In the genomic region with DNA sequence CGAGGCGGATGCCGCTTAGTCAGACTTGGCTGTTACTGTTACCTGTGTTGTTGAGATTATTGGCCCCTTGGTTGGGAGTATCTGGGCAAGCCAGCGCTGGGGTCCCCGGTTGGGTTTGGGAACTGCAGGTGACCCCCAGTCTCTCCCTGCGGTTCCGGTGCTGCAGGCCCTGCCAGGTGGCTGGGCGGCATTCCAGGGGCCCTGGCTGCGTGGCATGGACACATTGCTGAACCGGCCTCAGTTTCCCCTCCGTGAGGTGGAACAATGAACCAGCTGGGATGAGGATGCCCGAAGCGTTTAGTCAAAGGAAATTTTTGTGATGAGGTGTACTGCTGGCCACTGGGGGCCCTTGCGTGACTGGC, we compare ENCODE assay signal across 12 cellular contexts. TPM values are rescaled to one million over a fixed set of nuclear protein-coding genes. Genes with fewer than 3 reads are reported as not detected.
DNase-seq lines count a peak whose midpoint lies in the region; ATAC-seq, FAIRE-seq and TF ChIP-seq lines count a peak whose summit lies in the region.
"Had no signal": no experiment of that assay in that cellular context is flagged by ENCODE, and none has a peak within 500 bp of the region (broad histone marks: within the 10 kb centered on the region; RNA-seq: fewer than 3 reads in every experiment).

No MANE protein-coding gene starts in this region.

- peaks cover 16 to 23% of the 10 kb centered on the region in 2 donors for H3K4me1 Mint-ChIP-seq in effector memory CD8-positive, alpha-beta T cell (ENCODE audit: low read depth in 2 of 2)

- peak overlapping the region in 1 of 2 donors; percentile 59 for H3K4me3 Mint-ChIP-seq in effector memory CD8-positive, alpha-beta T cell

- H3K36me3 ChIP-seq in ES-I3 (ENCODE audit: insufficient read depth, low read length) (no peaks in the 10 kb centered on the region), RWPE2 (ENCODE audit: low read depth) (no peaks in the 10 kb centered on the region), esophagus squamous epithelium (no peaks in the 10 kb centered on the region), pancreas (no peaks in the 10 kb centered on the region), esophagus muscularis mucosa (no peaks in the 10 kb centered on the region)

- peak overlapping the region; percentile 58 for H3K4me3 ChIP-seq in RWPE2 (ENCODE audit: severe bottlenecking)
- H3K4me3 ChIP-seq in esophagus squamous epithelium = peak overlapping the region; percentile 20 to 55 (median 28)
- peak overlapping the region in 3 of 4 donors; percentile 13 to 39 (median 30) for H3K4me3 ChIP-seq in pancreas
- H3K4me3 ChIP-seq in esophagus muscularis mucosa = peak overlapping the region in 1 of 4 donors; percentile 40

- H3K27me3 ChIP-seq in RWPE2 (ENCODE audit: insufficient read depth, poor library complexity, severe bottlenecking) (no peaks in the 10 kb centered on the region), esophagus squamous epithelium (peaks cover 0 to 70% (median 13%) of the 10 kb centered on the region in 4 donors), pancreas (no peaks in the 10 kb centered on the region), esophagus muscularis mucosa (peaks cover 3 to 80% (median 25%) of the 10 kb centered on the region in 4 donors)

- ATAC-seq in RWPE2 (ENCODE audit: low read depth) = no peak; the same call in 2 of the 3 replicates
- no peak for ATAC-seq in pancreas
- no peak for ATAC-seq in effector memory CD8-positive, alpha-beta T cell (replicated peaks)
- no peak for ATAC-seq in omental fat pad (ENCODE audit: low FRiP score)

- TF ChIP-seq POLR2A in esophagus squamous epithelium (IDR thresholded peaks at IDR 0.05) = no peak
- TF ChIP-seq POLR2A in esophagus muscularis mucosa (IDR thresholded peaks at IDR 0.05; ENCODE audit: low read depth) = no peak

- H3K4me1 ChIP-seq in ES-I3 (ENCODE audit: insufficient read depth, low read length) (0 out of 2 replicates have a peak, but pooled peaks cover under 1% of the 10 kb centered on the region), RWPE2 (ENCODE audit: insufficient read depth, poor library complexity, severe bottlenecking) (peaks cover 31% of the 10 kb centered on the region), esophagus squamous epithelium (peaks cover 5 to 59% (median 39%) of the 10 kb centered on the region in 3 donors), pancreas (peaks cover 0 to 21% (median 14%) of the 10 kb centered on the region in 3 donors), esophagus muscularis mucosa (peaks cover 0 to 10% (median 7%) of the 10 kb centered on the region in 4 donors)

- no peaks in the 10 kb centered on the region for H3K36me3 Mint-ChIP-seq in effector memory CD8-positive, alpha-beta T cell (ENCODE audit: insufficient read depth)

- peak overlapping the region in 1 of 2 donors; percentile 8 for H3K27ac Mint-ChIP-seq in effector memory CD8-positive, alpha-beta T cell

- TF ChIP-seq CTCF in RWPE2 (IDR thresholded peaks at IDR 0.05; ENCODE audit: poor library complexity, severe bottlenecking) = no peak
- no peak for TF ChIP-seq CTCF in esophagus squamous epithelium (IDR thresholded peaks at IDR 0.05)
- TF ChIP-seq CTCF in pancreas (IDR thresholded peaks at IDR 0.05) = no peak
- TF ChIP-seq CTCF in omental fat pad (IDR thresholded peaks at IDR 0.05) = no peak
- no peak for TF ChIP-seq CTCF in esophagus muscularis mucosa (IDR thresholded peaks at IDR 0.05)

- DNase-seq in RWPE2 (ENCODE audit: low spot score) = no peak
- DNase-seq in esophagus squamous epithelium (lab: John Stamatoyannopoulos, UW) = no peak
- DNase-seq in pancreas = no peak
- DNase-seq in effector memory CD8-positive, alpha-beta T cell = no peak
- DNase-seq in omental fat pad (ENCODE audit: low spot score) = no peak
- no peak for DNase-seq in esophagus muscularis mucosa (ENCODE audit: extremely low spot score)
- no peak for DNase-seq in NCI-H1930 (lab: John Stamatoyannopoulos, UW)

- WGBS in esophagus squamous epithelium, 2 donors = 33 to 40% methylated on average over 5 to 6 of the region's 14 CpGs
- WGBS in pancreas, 2 donors = 38 to 42% methylated on average over 14 of the region's 14 CpGs
- WGBS in esophagus muscularis mucosa = 33% methylated on average over 7 of the region's 14 CpGs

- FAIRE-seq in pancreas (lab: Jason Lieb, UNC) = no peak

- TF ChIP-seq EP300 in esophagus muscularis mucosa (IDR thresholded peaks at IDR 0.05) = no peak

- peak overlapping the region; percentile 61 for H3K9ac ChIP-seq in ES-I3 (ENCODE audit: low read depth, low read length)

- H3K9me3 ChIP-seq in ES-I3 (ENCODE audit: control insufficient read depth, insufficient read depth, low read length) (no peaks in the 10 kb centered on the region), RWPE2 (ENCODE audit: severe bottlenecking) (no peaks in the 10 kb centered on the region), esophagus squamous epithelium (no peaks in the 10 kb centered on the region), pancreas (no peaks in the 10 kb centered on the region), esophagus muscularis mucosa (no peaks in the 10 kb centered on the region)

- H3K27ac ChIP-seq in RWPE2 (ENCODE audit: poor library complexity, severe bottlenecking) = peak overlapping the region; percentile 85
- peak overlapping the region; percentile 54 to 70 (median 67) for H3K27ac ChIP-seq in esophagus squamous epithelium
- peak overlapping the region in 3 of 4 donors; percentile 16 to 68 (median 41) for H3K27ac ChIP-seq in pancreas
- H3K27ac ChIP-seq in esophagus muscularis mucosa (replicated peaks in 1 of 4) = no peak overlapping the region
- H3K27ac ChIP-seq: HL-60, VCaP had no signal

- H3K27me3 Mint-ChIP-seq in effector memory CD8-positive, alpha-beta T cell = peaks cover 0 to 25% of the 10 kb centered on the region in 2 donors

- H3K9me3 Mint-ChIP-seq in effector memory CD8-positive, alpha-beta T cell = no peaks in the 10 kb centered on the region

- intact Hi-C loops in esophagus squamous epithelium (cut with DNase I) = no loop called here
- intact Hi-C loops in pancreas (cut with DNase I) = no loop called here
- intact Hi-C loops in esophagus muscularis mucosa (cut with DNase I) = no loop called here

RNA-seq across cellular contexts. Expression of a gene that starts 0.5 kb away (rescaled TPM):
- total RNA-seq in esophagus squamous epithelium (10 to 100 TPM; 11.6 to 23.5 (median 21.2) TPM), pancreas (1 to 10 TPM; 2.1 to 6.0 (median 3.9) TPM), omental fat pad (under 1 TPM in 2 of 4 donors, not detected in 2; 0.19 to 0.32 TPM), esophagus muscularis mucosa (under 1 TPM; 0.33 to 0.84 (median 0.62) TPM)
- polyA plus RNA-seq in pancreas = 1 to 10 TPM; 1.7 to 2.6 TPM
- total RNA-seq: SK-MEL-5 had no signal

RNA-seq across cellular contexts. Expression of a gene that starts 25.8 kb away (rescaled TPM):
- total RNA-seq in esophagus squamous epithelium (not detected), pancreas (not detected), omental fat pad (1 to 10 TPM in 1 of 4 donors, not detected in 3; 2.7 TPM), esophagus muscularis mucosa (not detected)
- polyA plus RNA-seq in pancreas = not detected
- total RNA-seq: left cardiac atrium, SK-MEL-5 had no signal

RNA-seq across cellular contexts. Expression of a gene that starts 44.2 kb away (rescaled TPM):
- 1 to 10 TPM in 3 of 4 donors, under 1 TPM in 1; 0.76 to 3.5 (median 2.6) TPM for total RNA-seq in esophagus squamous epithelium
- total RNA-seq in pancreas = 1 to 10 TPM in 3 of 6 donors, under 1 TPM in 3; 0.43 to 2.5 (median 1.2) TPM
- 1 to 10 TPM; 1.3 to 1.4 TPM for polyA plus RNA-seq in pancreas
- total RNA-seq in omental fat pad = 1 to 10 TPM; 3.1 to 7.4 (median 4.9) TPM
- total RNA-seq in esophagus muscularis mucosa = 1 to 10 TPM; 1.6 to 2.9 (median 1.9) TPM

RNA-seq across cellular contexts. Expression of a gene that starts 52.3 kb away (rescaled TPM):
- 1 to 10 TPM in 3 of 4 donors, under 1 TPM in 1; 0.87 to 6.5 (median 4.6) TPM for total RNA-seq in esophagus squamous epithelium
- 1 to 10 TPM; 1.1 to 6.6 (median 1.7) TPM for total RNA-seq in pancreas
- 1 to 10 TPM; 2.9 to 4.3 TPM for polyA plus RNA-seq in pancreas
- total RNA-seq in omental fat pad = 10 to 100 TPM in 2 of 4 donors, 1 to 10 TPM in 2; 2.3 to 25.1 (median 13.4) TPM
- 1 to 10 TPM; 2.1 to 8.9 (median 3.4) TPM for total RNA-seq in esophagus muscularis mucosa

Comparison
In these comparisons a context has a peak if more than half of its experiments do, and no peak if none do; other contexts are left out.
1. H3K27ac ChIP-seq: peak in RWPE2 (single experiment), esophagus squamous epithelium (4 of 4) and pancreas (3 of 4); none in esophagus muscularis mucosa (0 of 4).